ENCODE assay signal across 17 cellular contexts in the genomic region with DNA sequence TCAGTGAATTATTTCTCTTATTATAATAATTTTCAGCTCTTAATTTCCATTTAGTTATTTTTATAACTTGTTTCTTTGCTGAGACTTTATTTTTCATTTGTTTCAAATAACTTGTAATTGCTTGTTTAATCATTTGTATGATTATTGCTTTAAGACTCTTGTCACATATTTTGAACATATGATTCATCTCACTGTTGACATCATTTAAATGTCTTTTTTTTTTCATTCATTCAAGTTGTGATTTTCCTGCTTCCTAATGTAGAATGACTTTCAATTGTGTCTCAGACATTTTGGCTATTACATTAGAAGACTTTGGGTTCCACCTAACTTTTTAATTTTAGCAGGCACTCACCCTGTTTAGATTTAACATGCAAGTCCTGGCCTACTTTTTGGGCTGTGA.
A peak's percentile ranks its signal among the peaks of the same experiment; 100 is the strongest.
DNase-seq lines count a peak whose midpoint lies in the region; ATAC-seq, FAIRE-seq and TF ChIP-seq lines count a peak whose summit lies in the region.
"Had no signal": no experiment of that assay in that cellular context is flagged by ENCODE, and none has a peak within 500 bp of the region (broad histone marks: within the 10 kb centered on the region; RNA-seq: fewer than 3 reads in every experiment).

No MANE protein-coding gene starts in this region.

- no peaks in the 10 kb centered on the region for H3K27me3 ChIP-seq in RWPE2 (ENCODE audit: insufficient read depth, poor library complexity, severe bottlenecking)
- H3K27me3 ChIP-seq in mesendoderm (ENCODE audit: insufficient read depth, low read length, poor library complexity) = no peaks in the 10 kb centered on the region

- H3K4me1 ChIP-seq in RWPE2 (ENCODE audit: insufficient read depth, poor library complexity, severe bottlenecking) (peaks cover 14% of the 10 kb centered on the region), mesendoderm (ENCODE audit: control insufficient read depth, low read depth, low read length) (no peaks in the 10 kb centered on the region)

- H3K56ac ChIP-seq in mesendoderm (ENCODE audit: low read length) = peak overlapping the region; percentile 5

- H4K8ac ChIP-seq in mesendoderm (ENCODE audit: low read depth, low read length) = no peak overlapping the region

- no peaks in the 10 kb centered on the region for H3K9me3 ChIP-seq in RWPE2 (ENCODE audit: severe bottlenecking)

- H3K9ac ChIP-seq in mesendoderm (ENCODE audit: low read length) = no peak overlapping the region

- no peak overlapping the region for H2AK5ac ChIP-seq in mesendoderm (ENCODE audit: low read length)

- no peak overlapping the region for H3K4ac ChIP-seq in mesendoderm (ENCODE audit: low read depth, low read length)

- no peak overlapping the region for H2BK120ac ChIP-seq in mesendoderm (ENCODE audit: low read depth, low read length)

- H3K9me3 Mint-ChIP-seq in activated naive CD4-positive, alpha-beta T cell treated with anti-CD3 and anti-CD28 coated beads, Interleukin-2, amount 50 U/mL, for 72 hours = no peaks in the 10 kb centered on the region

- H3K27ac ChIP-seq in RWPE2 (ENCODE audit: poor library complexity, severe bottlenecking) (peak overlapping the region; percentile 33), epithelial cell of prostate (peak overlapping the region; percentile 63), mesendoderm (ENCODE audit: low read depth, low read length) (no peak overlapping the region)

- H3K23ac ChIP-seq in mesendoderm (ENCODE audit: low read length) = no peak overlapping the region

- no peak for TF ChIP-seq CTCF in RWPE2 (IDR thresholded peaks at IDR 0.05; ENCODE audit: poor library complexity, severe bottlenecking)

- no peaks in the 10 kb centered on the region for H3K79me1 ChIP-seq in mesendoderm (ENCODE audit: low read length)

- H3K36me3 Mint-ChIP-seq in activated naive CD4-positive, alpha-beta T cell treated with anti-CD3 and anti-CD28 coated beads, Interleukin-2, amount 50 U/mL, for 72 hours = no peaks in the 10 kb centered on the region
- H3K36me3 Mint-ChIP-seq: CD14-positive monocyte had no signal

- no peak overlapping the region for H3K18ac ChIP-seq in mesendoderm (ENCODE audit: low read length)

- no peak overlapping the region for H3K27ac Mint-ChIP-seq in activated naive CD4-positive, alpha-beta T cell treated with anti-CD3 and anti-CD28 coated beads, Interleukin-2, amount 50 U/mL, for 72 hours
- H3K27ac Mint-ChIP-seq: CD14-positive monocyte had no signal

- H3K36me3 ChIP-seq in RWPE2 (ENCODE audit: low read depth) (no peaks in the 10 kb centered on the region), mesendoderm (ENCODE audit: control insufficient read depth, insufficient read depth, low read length) (no peaks in the 10 kb centered on the region)

- H3K4me3 ChIP-seq in RWPE2 (ENCODE audit: severe bottlenecking) = no peak overlapping the region
- no peak overlapping the region for H3K4me3 ChIP-seq in mesendoderm (ENCODE audit: low read length)

- H3K4me2 ChIP-seq in mesendoderm (ENCODE audit: low read length) = no peak overlapping the region

- peak; percentile 11 for FAIRE-seq in G401.6 (lab: Jason Lieb, UNC)

- no peak overlapping the region for H4K5ac ChIP-seq in mesendoderm (ENCODE audit: low read length)

- DNase-seq in RWPE2 (ENCODE audit: low spot score) = no peak
- DNase-seq in epithelial cell of prostate (ENCODE audit: low read depth, low spot score) = no peak
- no peak for DNase-seq in mesendoderm
- no peak for DNase-seq in NCI-H2196 treated with DMSO at 0.1 percent for 48 hours (lab: John Stamatoyannopoulos, UW; ENCODE audit: unreplicated experiment)
- DNase-seq in hippocampal formation (lab: John Stamatoyannopoulos, UW) = no peak
- no peak for DNase-seq in activated naive CD4-positive, alpha-beta T cell treated with anti-CD3 and anti-CD28 coated beads, Interleukin-2, amount 50 U/mL, for 72 hours (ENCODE audit: low spot score in 2 of 2)
- DNase-seq in activated CD4-positive, alpha-beta T cell treated with anti-CD3 and anti-CD28 coated beads for 48 hours = no peak
- DNase-seq: ACHN, AML-193, KG1, NCI-H1436, NCI-H2029 treated with DMSO at 0.1 percent for 48 hours, NCI-H510A, SHP77 treated with DMSO at 0.1 percent for 48 hours had no signal

- no peak for ATAC-seq in RWPE2 (ENCODE audit: low read depth)
- ATAC-seq in activated naive CD4-positive, alpha-beta T cell treated with anti-CD3 and anti-CD28 coated beads, Interleukin-2, amount 50 U/mL, for 72 hours = no peak
- ATAC-seq: HCT116 had no signal

- no peaks in the 10 kb centered on the region for H3K79me2 ChIP-seq in mesendoderm (ENCODE audit: control insufficient read depth, insufficient read depth, low read length)

- H2BK5ac ChIP-seq in mesendoderm (ENCODE audit: low read length) = no peak overlapping the region

- H2BK15ac ChIP-seq in mesendoderm (replicated peaks; ENCODE audit: low read depth) = no peak overlapping the region
